Comparison of ENCODE assay signal across 36 cellular contexts in the genomic region with DNA sequence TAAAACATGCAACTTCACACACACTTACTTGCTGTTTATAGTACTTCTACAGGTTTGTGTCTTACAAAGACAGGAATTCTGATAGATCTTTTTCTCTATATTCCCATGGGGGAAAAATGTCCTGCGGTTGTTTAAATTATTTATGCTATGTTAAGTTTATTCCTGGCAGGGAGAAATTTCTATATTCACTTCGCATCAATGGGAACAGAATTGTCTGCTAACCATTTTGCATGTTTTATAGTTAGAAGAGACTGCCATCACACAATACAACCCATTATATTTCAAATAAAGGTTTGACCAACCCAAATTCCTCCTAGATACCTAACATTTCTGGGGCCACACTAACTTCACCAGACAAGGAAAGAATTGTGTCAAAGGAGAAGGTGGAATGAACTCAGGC.
"Had no signal": no experiment of that assay in that cellular context is flagged by ENCODE, and none has a peak within 500 bp of the region (broad histone marks: within the 10 kb centered on the region; RNA-seq: fewer than 3 reads in every experiment).

No MANE protein-coding gene starts in this region.

- H3K27me3 Mint-ChIP-seq: activated B cell treated with CpG ODN at 0.5 μM for 24 hours; activated CD4-positive, alpha-beta memory T cell treated with anti-CD3 and anti-CD28 coated beads, Interleukin-2, amount 10 ng/mL, durations not matched to agents 7 days and 5 days; activated CD8-positive, alpha-beta memory T cell treated with anti-CD3 and anti-CD28 coated beads, Interleukin-2, amount 10 ng/mL, durations not matched to agents 7 days and 5 days; activated naive CD4-positive, alpha-beta T cell treated with anti-CD3 and anti-CD28 coated beads, Interleukin-2, amount 10 ng/mL, durations not matched to agents 7 days and 5 days; activated naive CD8-positive, alpha-beta T cell; activated naive CD8-positive, alpha-beta T cell treated with anti-CD3 and anti-CD28 coated beads, Interleukin-2, amount 50 U/mL, for 24 hours had no signal

- DNase-seq: activated B cell treated with CpG ODN at 0.5 μM for 24 hours; activated CD4-positive, alpha-beta memory T cell treated with anti-CD3 and anti-CD28 coated beads, Interleukin-2, amount 10 ng/mL, durations not matched to agents 7 days and 5 days; activated CD4-positive, alpha-beta T cell treated with anti-CD3 and anti-CD28 coated beads for 4 hours; activated CD4-positive, CD25-positive, alpha-beta regulatory T cell treated with anti-CD3 and anti-CD28 coated beads, Interleukin-2, amount 50 U/mL, for 72 hours; activated CD8-positive, alpha-beta memory T cell treated with anti-CD3 and anti-CD28 coated beads for 24 hours; activated CD8-positive, alpha-beta memory T cell treated with anti-CD3 and anti-CD28 coated beads, Interleukin-2, amount 10 ng/mL, durations not matched to agents 7 days and 5 days; activated CD8-positive, alpha-beta memory T cell treated with anti-CD3 and anti-CD28 coated beads, Interleukin-2, amount 50 U/mL, for 48 hours; activated effector memory CD4-positive, alpha-beta T cell treated with Interleukin-2 at 50 U/mL for 16 hours; activated naive CD4-positive, alpha-beta T cell treated with anti-CD3 and anti-CD28 coated beads, Interleukin-2, amount 10 ng/mL, durations not matched to agents 7 days and 5 days; activated naive CD8-positive, alpha-beta T cell treated with anti-CD3 and anti-CD28 coated beads, Interleukin-2, amount 50 U/mL, for 24 hours; activated T-cell treated with anti-CD3 and anti-CD28 coated beads, Interleukin-2, amount 50 U/mL, for 48 hours; anterior cingulate cortex; brain microvascular endothelial cell; central memory CD4-positive, alpha-beta T cell; NCI-H1092 treated with DMSO at 0.1 percent for 48 hours; NCI-H1417; NCI-H146; NCI-H187; NCI-H2029 treated with DMSO at 0.1 percent for 48 hours; NCI-H2107; NCI-H2171; NCI-H510A; NCI-H526; NCI-H748 treated with DMSO at 0.1 percent for 48 hours; NK-92 treated with Interleukin-12 subunit alpha and Interleukin-12 subunit beta, amount 100 ng/mL, for 24 hours; PC-9; Right ventricle myocardium superior; SJCRH30; SW 1271; T-helper 1 cell; T-helper 2 cell; T-helper 9 cell had no signal

- H3K27ac ChIP-seq: brain microvascular endothelial cell, KMS-11, PC-9, SJCRH30, VCaP had no signal

- H2AFZ ChIP-seq: PC-9 had no signal

- H3K9me3 ChIP-seq: SJCRH30 had no signal

- H3K36me3 ChIP-seq: brain microvascular endothelial cell, SJCRH30 had no signal

- H3K9me3 Mint-ChIP-seq: activated CD4-positive, alpha-beta memory T cell treated with anti-CD3 and anti-CD28 coated beads, Interleukin-2, amount 10 ng/mL, durations not matched to agents 7 days and 5 days had no signal

- H3K4me3 Mint-ChIP-seq: activated B cell treated with CpG ODN at 0.5 μM for 24 hours; activated CD4-positive, alpha-beta memory T cell treated with anti-CD3 and anti-CD28 coated beads, Interleukin-2, amount 10 ng/mL, durations not matched to agents 7 days and 5 days; activated CD8-positive, alpha-beta memory T cell treated with anti-CD3 and anti-CD28 coated beads, Interleukin-2, amount 10 ng/mL, durations not matched to agents 7 days and 5 days; activated naive CD4-positive, alpha-beta T cell treated with anti-CD3 and anti-CD28 coated beads, Interleukin-2, amount 10 ng/mL, durations not matched to agents 7 days and 5 days; activated naive CD8-positive, alpha-beta T cell; activated naive CD8-positive, alpha-beta T cell treated with anti-CD3 and anti-CD28 coated beads, Interleukin-2, amount 50 U/mL, for 24 hours had no signal

- H3K27me3 ChIP-seq: brain microvascular endothelial cell, SJCRH30 had no signal

- H3K27ac Mint-ChIP-seq: activated B cell treated with CpG ODN at 0.5 μM for 24 hours; activated CD4-positive, alpha-beta memory T cell treated with anti-CD3 and anti-CD28 coated beads, Interleukin-2, amount 10 ng/mL, durations not matched to agents 7 days and 5 days; activated CD8-positive, alpha-beta memory T cell treated with anti-CD3 and anti-CD28 coated beads, Interleukin-2, amount 10 ng/mL, durations not matched to agents 7 days and 5 days; activated naive CD4-positive, alpha-beta T cell treated with anti-CD3 and anti-CD28 coated beads, Interleukin-2, amount 10 ng/mL, durations not matched to agents 7 days and 5 days; activated naive CD8-positive, alpha-beta T cell; activated naive CD8-positive, alpha-beta T cell treated with anti-CD3 and anti-CD28 coated beads, Interleukin-2, amount 50 U/mL, for 24 hours had no signal

- FAIRE-seq: RCC 7860 had no signal

- H3K4me1 ChIP-seq: SJCRH30 had no signal

- H3K4me1 Mint-ChIP-seq: activated B cell treated with CpG ODN at 0.5 μM for 24 hours; activated CD4-positive, alpha-beta memory T cell treated with anti-CD3 and anti-CD28 coated beads, Interleukin-2, amount 10 ng/mL, durations not matched to agents 7 days and 5 days; activated CD8-positive, alpha-beta memory T cell treated with anti-CD3 and anti-CD28 coated beads, Interleukin-2, amount 10 ng/mL, durations not matched to agents 7 days and 5 days; activated naive CD4-positive, alpha-beta T cell treated with anti-CD3 and anti-CD28 coated beads, Interleukin-2, amount 10 ng/mL, durations not matched to agents 7 days and 5 days; activated naive CD8-positive, alpha-beta T cell treated with anti-CD3 and anti-CD28 coated beads, Interleukin-2, amount 50 U/mL, for 24 hours had no signal

- H3K4me2 ChIP-seq: KMS-11, PC-9 had no signal

- H3K9ac ChIP-seq: KMS-11 had no signal

- H3K4me3 ChIP-seq: PC-9, SJCRH30 had no signal

- H3K36me3 Mint-ChIP-seq: activated CD8-positive, alpha-beta memory T cell treated with anti-CD3 and anti-CD28 coated beads, Interleukin-2, amount 10 ng/mL, durations not matched to agents 7 days and 5 days; activated naive CD4-positive, alpha-beta T cell treated with anti-CD3 and anti-CD28 coated beads, Interleukin-2, amount 10 ng/mL, durations not matched to agents 7 days and 5 days; activated naive CD8-positive, alpha-beta T cell had no signal
